Comparison of ENCODE assay signal across 8 cellular contexts in genomic region chr11:44627911-44628729, GRCh38.
DNase-seq lines count a peak whose midpoint lies in the region; ATAC-seq and TF ChIP-seq lines count a peak whose summit lies in the region.

No MANE protein-coding gene starts in this region.

- BruUV-seq in PC-9 (replicated peaks; lab: Mats Ljungman, UMichigan), result no TSS peak

- peak; percentile 13 for DNase-seq in D341Med (ENCODE audit: low spot score)
- peak; percentile 74 for DNase-seq in NCI-H1092 (lab: John Stamatoyannopoulos, UW)
- DNase-seq in colonic mucosa, result peak; percentile 60
- DNase-seq in myocyte (ENCODE audit: low read depth), result peak; percentile 97
- no peak for DNase-seq in SK-N-DZ (ENCODE audit: low spot score)
- DNase-seq in NCI-H510A treated with DMSO at 0.1 percent for 48 hours (lab: John Stamatoyannopoulos, UW), result no peak
- no peak for DNase-seq in PC-9

- H3K36me3 ChIP-seq in colonic mucosa, result no peaks in the 10 kb centered on the region
- H3K36me3 ChIP-seq in PC-9 (ENCODE audit: low read depth), result no peaks in the 10 kb centered on the region

- TF ChIP-seq CTCF in colonic mucosa (IDR thresholded peaks at IDR 0.05) (no peak), PC-9 (conservative IDR thresholded peaks at IDR 0.05) (no peak)

- no peak overlapping the region for H3K9ac ChIP-seq in colonic mucosa (ENCODE audit: low read depth in 2 of 2, low read length in 2 of 2)

- H3K4me2 ChIP-seq in PC-9, result no peak overlapping the region

- ATAC-seq in GM19468 (IDR thresholded peaks at IDR 0.05; ENCODE audit: extremely low read depth, unreplicated experiment), result peak; percentile 54

- H3K4me1 ChIP-seq in colonic mucosa (no peaks in the 10 kb centered on the region), PC-9 (replicated peaks; ENCODE audit: insufficient read depth) (no peaks in the 10 kb centered on the region)

- H2AFZ ChIP-seq in PC-9, result no peak overlapping the region

- H3K27ac ChIP-seq in colonic mucosa (no peak overlapping the region), PC-9 (no peak overlapping the region)

- H3K79me2 ChIP-seq in PC-9 (ENCODE audit: low read depth), result no peaks in the 10 kb centered on the region

- H3F3A ChIP-seq in PC-9 (ENCODE audit: insufficient read depth, low read depth), result no peaks in the 10 kb centered on the region

- no peaks in the 10 kb centered on the region for H3K9me2 ChIP-seq in PC-9 (ENCODE audit: insufficient read depth)

- no peaks in the 10 kb centered on the region for H3K27me3 ChIP-seq in colonic mucosa
- peaks cover 64% of the 10 kb centered on the region for H3K27me3 ChIP-seq in PC-9 (ENCODE audit: insufficient read depth, low read depth)

- H3K4me3 ChIP-seq in colonic mucosa (no peak overlapping the region), PC-9 (no peak overlapping the region)

- intact Hi-C loops in colonic mucosa (cut with DNase I), result loop anchor here (10.0 kb wide), 1 partner anchor 97 kb away; the partner anchor contains the start of gene TSPAN18
- intact Hi-C loops in PC-9 (cut with micrococcal nuclease; ENCODE audit: unreplicated experiment), result no loop called here

- H3K9me3 ChIP-seq in colonic mucosa (no peaks in the 10 kb centered on the region), PC-9 (ENCODE audit: insufficient read depth, low read depth) (no peaks in the 10 kb centered on the region)

- POLR2A ChIA-PET in PC-9 (lab: Charles Lee; ENCODE audit: unreplicated experiment), result no interaction called here

- H4K20me1 ChIP-seq in PC-9 (ENCODE audit: insufficient read depth), result no peaks in the 10 kb centered on the region

- CTCF ChIA-PET in PC-9 (lab: Charles Lee), result no interaction called here

Comparison
In these comparisons a context has a peak if more than half of its experiments do, and no peak if none do; other contexts are left out.
1. DNase-seq: peak in D341Med (single experiment), NCI-H1092 (single experiment), colonic mucosa (single experiment) and myocyte (single experiment); none in SK-N-DZ (single experiment), NCI-H510A treated with DMSO at 0.1 percent for 48 hours (single experiment) and PC-9 (0 of 2).